In genomic region chr20:4091332-4092135, GRCh38 we compare ENCODE assay signal across 8 cellular contexts. TPM values are rescaled to one million over a fixed set of nuclear protein-coding genes. Genes with fewer than 3 reads are reported as not detected.
DNase-seq lines count a peak whose midpoint lies in the region; ATAC-seq and TF ChIP-seq lines count a peak whose summit lies in the region.

No MANE protein-coding gene starts in this region.

- no peaks in the 10 kb centered on the region for H3K4me1 Mint-ChIP-seq in natural killer cell
- peaks cover 0 to 3% of the 10 kb centered on the region in 2 donors for H3K4me1 Mint-ChIP-seq in natural killer cell treated with Interleukin-12 subunit alpha and Interleukin-12 subunit beta and Interleukin-15 and Interleukin-18, amount 100 ng/mL, for 72 hours (ENCODE audit: low read depth in 2 of 2)
- H3K4me1 Mint-ChIP-seq in activated T-helper 17 cell treated with anti-CD3 and anti-CD28 coated beads, Interleukin-2, amount 50 U/mL, for 72 hours = no peaks in the 10 kb centered on the region

- H3K27me3 ChIP-seq in psoas muscle (ENCODE audit: insufficient read depth in 3 of 3, low read length in 2 of 3) = no peaks in the 10 kb centered on the region

- H3K9me3 ChIP-seq in psoas muscle = no peaks in the 10 kb centered on the region

- no peaks in the 10 kb centered on the region for H3K36me3 ChIP-seq in psoas muscle (ENCODE audit: insufficient read depth in 1 of 2, low read depth in 1 of 2)

- H3K27ac Mint-ChIP-seq in natural killer cell = no peak overlapping the region
- no peak overlapping the region for H3K27ac Mint-ChIP-seq in natural killer cell treated with Interleukin-12 subunit alpha and Interleukin-12 subunit beta and Interleukin-15 and Interleukin-18, amount 100 ng/mL, for 72 hours
- H3K27ac Mint-ChIP-seq in activated T-helper 17 cell treated with anti-CD3 and anti-CD28 coated beads, Interleukin-2, amount 50 U/mL, for 72 hours = no peak overlapping the region

- intact Hi-C loops in natural killer cell (cut with micrococcal nuclease) (no loop called here), psoas muscle (cut with DNase I) (no loop called here)

- H3K36me3 Mint-ChIP-seq in natural killer cell = no peaks in the 10 kb centered on the region
- H3K36me3 Mint-ChIP-seq in natural killer cell treated with Interleukin-12 subunit alpha and Interleukin-12 subunit beta and Interleukin-15 and Interleukin-18, amount 100 ng/mL, for 72 hours = no peaks in the 10 kb centered on the region
- no peaks in the 10 kb centered on the region for H3K36me3 Mint-ChIP-seq in activated T-helper 17 cell treated with anti-CD3 and anti-CD28 coated beads, Interleukin-2, amount 50 U/mL, for 72 hours (ENCODE audit: low read depth)

- H3K4me3 Mint-ChIP-seq in natural killer cell = no peak overlapping the region
- no peak overlapping the region for H3K4me3 Mint-ChIP-seq in natural killer cell treated with Interleukin-12 subunit alpha and Interleukin-12 subunit beta and Interleukin-15 and Interleukin-18, amount 100 ng/mL, for 72 hours
- no peak overlapping the region for H3K4me3 Mint-ChIP-seq in activated T-helper 17 cell treated with anti-CD3 and anti-CD28 coated beads, Interleukin-2, amount 50 U/mL, for 72 hours

- H3K4me1 ChIP-seq in psoas muscle = no peaks in the 10 kb centered on the region

- H3K27ac ChIP-seq in psoas muscle = peak overlapping the region; percentile 12

- WGBS in psoas muscle, 3 donors = 45 to 48% (median 46%) methylated on average over 21 of the region's 21 CpGs

- H3K9me3 Mint-ChIP-seq in natural killer cell = no peaks in the 10 kb centered on the region
- no peaks in the 10 kb centered on the region for H3K9me3 Mint-ChIP-seq in natural killer cell treated with Interleukin-12 subunit alpha and Interleukin-12 subunit beta and Interleukin-15 and Interleukin-18, amount 100 ng/mL, for 72 hours
- peaks cover 4% of the 10 kb centered on the region for H3K9me3 Mint-ChIP-seq in activated T-helper 17 cell treated with anti-CD3 and anti-CD28 coated beads, Interleukin-2, amount 50 U/mL, for 72 hours

- no peak for DNase-seq in natural killer cell
- no peak for DNase-seq in natural killer cell treated with Interleukin-12 subunit alpha and Interleukin-12 subunit beta and Interleukin-15 and Interleukin-18, amount 100 ng/mL, for 72 hours (ENCODE audit: low spot score)
- peak; percentile 40 for DNase-seq in NCI-H82 treated with DMSO at 0.1 percent for 48 hours (lab: John Stamatoyannopoulos, UW; ENCODE audit: unreplicated experiment)
- peak; percentile 68 for DNase-seq in germinal center (ENCODE audit: low spot score)
- DNase-seq in psoas muscle = peak; percentile 56 to 72
- no peak for DNase-seq in GF-D8 (lab: John Stamatoyannopoulos, UW)

- peak; percentile 38 for TF ChIP-seq CTCF in natural killer cell (IDR thresholded peaks at IDR 0.05)
- peak; percentile 52 for TF ChIP-seq CTCF in psoas muscle (IDR thresholded peaks at IDR 0.05)

- peak in 2 of 3 donors; percentile 41 for ATAC-seq in natural killer cell
- no peak for ATAC-seq in natural killer cell treated with Interleukin-12 subunit alpha and Interleukin-12 subunit beta and Interleukin-15 and Interleukin-18, amount 100 ng/mL, for 72 hours
- ATAC-seq in activated T-helper 17 cell treated with anti-CD3 and anti-CD28 coated beads, Interleukin-2, amount 50 U/mL, for 72 hours (replicated peaks) = peak; percentile 54
- ATAC-seq in psoas muscle = peak in 3 of 4 donors; percentile 54 to 69 (median 67)
- ATAC-seq in HG03571 (IDR thresholded peaks at IDR 0.05; ENCODE audit: unreplicated experiment) = no peak

- peaks cover 11 to 21% of the 10 kb centered on the region in 2 donors for H3K27me3 Mint-ChIP-seq in natural killer cell (ENCODE audit: low read depth in 2 of 2)
- H3K27me3 Mint-ChIP-seq in natural killer cell treated with Interleukin-12 subunit alpha and Interleukin-12 subunit beta and Interleukin-15 and Interleukin-18, amount 100 ng/mL, for 72 hours = peaks cover 15% of the 10 kb centered on the region in 2 donors
- peaks cover 11% of the 10 kb centered on the region for H3K27me3 Mint-ChIP-seq in activated T-helper 17 cell treated with anti-CD3 and anti-CD28 coated beads, Interleukin-2, amount 50 U/mL, for 72 hours

- H3K4me3 ChIP-seq in psoas muscle = no peak overlapping the region

RNA-seq across cellular contexts. Expression of gene SMOX, which starts 57.1 kb away (rescaled TPM):
- total RNA-seq in natural killer cell (1 to 10 TPM; 1.0 to 3.6 (median 3.0) TPM), psoas muscle (1 to 10 TPM; 2.1 to 5.7 (median 4.0) TPM)
- 1 to 10 TPM; 1.3 to 1.5 TPM for total RNA-seq in natural killer cell treated with Interleukin-12 subunit alpha and Interleukin-12 subunit beta and Interleukin-15 and Interleukin-18, amount 100 ng/mL, for 72 hours
- total RNA-seq in activated T-helper 17 cell treated with anti-CD3 and anti-CD28 coated beads, Interleukin-2, amount 50 U/mL, for 72 hours = 10 to 100 TPM in 1 of 2 donors, 1 to 10 TPM in 1; 8.3 to 19.9 TPM
- polyA plus RNA-seq in psoas muscle = 1 to 10 TPM; 1.7 to 4.8 (median 2.2) TPM

Comparison
In these comparisons a context has a peak if more than half of its experiments do, and no peak if none do; other contexts are left out.
1. ATAC-seq: peak in natural killer cell (2 of 3), activated T-helper 17 cell treated with anti-CD3 and anti-CD28 coated beads, Interleukin-2, amount 50 U/mL, for 72 hours (single experiment) and psoas muscle (3 of 4); none in natural killer cell treated with Interleukin-12 subunit alpha and Interleukin-12 subunit beta and Interleukin-15 and Interleukin-18, amount 100 ng/mL, for 72 hours (0 of 2) and HG03571 (single experiment).
2. DNase-seq: peak in NCI-H82 treated with DMSO at 0.1 percent for 48 hours (single experiment), germinal center (single experiment) and psoas muscle (2 of 2); none in natural killer cell (single experiment), natural killer cell treated with Interleukin-12 subunit alpha and Interleukin-12 subunit beta and Interleukin-15 and Interleukin-18, amount 100 ng/mL, for 72 hours (single experiment) and GF-D8 (single experiment).